Comparison of ENCODE assay signal across 18 cellular contexts in genomic region chr12:110666892-110667291, GRCh38. TPM values are rescaled to one million over a fixed set of nuclear protein-coding genes. Genes with fewer than 3 reads are reported as not detected.
A peak's percentile ranks its signal among the peaks of the same experiment; 100 is the strongest.
DNase-seq lines count a peak whose midpoint lies in the region; ATAC-seq, FAIRE-seq and TF ChIP-seq lines count a peak whose summit lies in the region.
"Had no signal": no experiment of that assay in that cellular context is flagged by ENCODE, and none has a peak within 500 bp of the region (broad histone marks: within the 10 kb centered on the region; RNA-seq: fewer than 3 reads in every experiment).

No MANE protein-coding gene starts in this region.

- H3K27me3 ChIP-seq in GM12878 (replicated peaks in 1 of 2; ENCODE audit: control insufficient read depth in 2 of 2, insufficient read depth in 2 of 2, low read length in 1 of 2): no peaks in the 10 kb centered on the region
- H3K27me3 ChIP-seq in spleen (replicated peaks in 1 of 7): no peaks in the 10 kb centered on the region
- no peaks in the 10 kb centered on the region for H3K27me3 ChIP-seq in stomach
- H3K27me3 ChIP-seq: Peyer's patch had no signal

- H3K4me2 ChIP-seq in GM12878 (ENCODE audit: control insufficient read depth, insufficient read depth): peak overlapping the region; percentile 99
- H3K4me2 ChIP-seq: A549 had no signal

- H3K27me3 Mint-ChIP-seq in Calu3 (ENCODE audit: unreplicated experiment) (peaks cover 41% of the 10 kb centered on the region), chondrocyte (ENCODE audit: low read depth) (peaks cover 4% of the 10 kb centered on the region)
- H3K27me3 Mint-ChIP-seq: CD8-positive, alpha-beta memory T cell had no signal

- DNase-seq in Calu3: no peak
- no peak for DNase-seq in GM12891 (ENCODE audit: insufficient read length, low spot score)
- no peak for DNase-seq in GM12878 (ENCODE audit: low read depth, low spot score)
- DNase-seq in spleen: peak; percentile 54
- no peak for DNase-seq in stomach
- DNase-seq in chondrocyte (ENCODE audit: low spot score): no peak
- DNase-seq in germinal center (ENCODE audit: low spot score): no peak
- DNase-seq: C1 segment of cervical spinal cord; CD8-positive, alpha-beta memory T cell; DMS79; HFFc6; KBM-7; NCI-H1105 treated with DMSO at 0.1 percent for 48 hours; NCI-H1694; Peyer's patch had no signal

- peaks cover 58% of the 10 kb centered on the region for H3K4me1 ChIP-seq in GM12878 (ENCODE audit: control insufficient read depth, insufficient read depth, low read length)
- H3K4me1 ChIP-seq in spleen: peaks cover 17 to 86% (median 53%) of the 10 kb centered on the region in 6 donors
- no peaks in the 10 kb centered on the region for H3K4me1 ChIP-seq in stomach
- H3K4me1 ChIP-seq: A549, SJSA1 had no signal

- H3K9ac ChIP-seq in GM12878 (ENCODE audit: control insufficient read depth, insufficient read depth, low read length): peak overlapping the region; percentile 77

- H3K79me2 ChIP-seq in GM12878 (ENCODE audit: control insufficient read depth, insufficient read depth, low read length): peaks cover 78% of the 10 kb centered on the region

- no peak overlapping the region for H2AFZ ChIP-seq in GM12878 (ENCODE audit: control insufficient read depth, low read depth, low read length)

- peak overlapping the region; percentile 5 for H3K27ac Mint-ChIP-seq in Calu3 (ENCODE audit: unreplicated experiment)
- H3K27ac Mint-ChIP-seq in chondrocyte (ENCODE audit: unreplicated experiment): no peak overlapping the region
- H3K27ac Mint-ChIP-seq: CD8-positive, alpha-beta memory T cell; HFFc6 had no signal

- SMC1A ChIA-PET in GM12878 (lab: Charles Lee; ENCODE audit: uncharacterized antibody, unreplicated experiment): interaction anchor here (1.1 to 6.3 kb wide), 9 partner anchors 14 to 66 kb away, joined by 3 to 80 read pairs (median 24); no protein-coding TSS in a partner anchor

- in situ Hi-C loops in GM12878 (cut with MboI): no loop called here

- H3K9me3 Mint-ChIP-seq in Calu3 (ENCODE audit: low read depth, unreplicated experiment) (peaks cover 7% of the 10 kb centered on the region), chondrocyte (ENCODE audit: low read depth) (peaks cover 18% of the 10 kb centered on the region)

- H4K20me1 ChIP-seq in GM12878 (ENCODE audit: control insufficient read depth, insufficient read depth): no peaks in the 10 kb centered on the region

- TF ChIP-seq POLR2A in GM12891 (IDR thresholded peaks at IDR 0.05; ENCODE audit: low read depth, low read length) (no peak), GM12878 (IDR thresholded peaks at IDR 0.05; ENCODE audit: low read depth, low read length) (0 out of 2 replicates have a peak, but pooled peaks have one; percentile 33), spleen (IDR thresholded peaks at IDR 0.05) (no peak), stomach (IDR thresholded peaks at IDR 0.05) (no peak)

- RAD21 ChIA-PET in GM12878 (lab: Charles Lee; ENCODE audit: unreplicated experiment): interaction anchor here (1.0 to 5.3 kb wide), 8 partner anchors 11 to 210 kb away, joined by 3 to 43 read pairs (median 8); no protein-coding TSS in a partner anchor

- FAIRE-seq in GM12891 (lab: Jason Lieb, UNC): peak; percentile 50
- FAIRE-seq in GM12878 (lab: Jason Lieb, UNC): no peak
- FAIRE-seq: A549, H54 had no signal

- POLR2A ChIA-PET in GM12878 (lab: Charles Lee): interaction anchor here (0.6 to 9.2 kb wide), 11 partner anchors 9 to 211 kb away, joined by 3 to 80 read pairs (median 4); no protein-coding TSS in a partner anchor

- peak overlapping the region; percentile 82 for H3K4me3 ChIP-seq in GM12878
- no peak overlapping the region for H3K4me3 ChIP-seq in spleen
- H3K4me3 ChIP-seq in stomach: no peak overlapping the region
- H3K4me3 ChIP-seq: A549, Peyer's patch, SJSA1 had no signal

- peaks cover 7 to 13% of the 10 kb centered on the region in 2 experiments for H3K36me3 ChIP-seq in GM12878 (ENCODE audit: control insufficient read depth in 2 of 2, insufficient read depth in 2 of 2, low read length in 1 of 2)
- H3K36me3 ChIP-seq in spleen: peaks cover 0 to 50% (median 9%) of the 10 kb centered on the region in 6 donors
- H3K36me3 ChIP-seq in stomach: peaks cover 0 to 28% (median 3%) of the 10 kb centered on the region in 4 donors
- H3K36me3 ChIP-seq: Peyer's patch, SJSA1 had no signal

- WGBS in GM12878 (ENCODE audit: insufficient coverage, insufficient replicate concordance, low lambda C conversion rate, missing lambda C conversion rate): 80% methylated on average over 6 of the region's 6 CpGs
- 91 to 99% (median 95%) methylated on average over 6 of the region's 6 CpGs for WGBS in spleen, 5 donors
- 91 to 97% (median 94%) methylated on average over 6 of the region's 6 CpGs for WGBS in stomach, 5 donors

- TF ChIP-seq RAD21 in GM12878 (IDR thresholded peaks at IDR 0.05; ENCODE audit: insufficient read depth, low read depth, low read length): no peak

- intact Hi-C loops in Calu3 (cut with micrococcal nuclease; ENCODE audit: unreplicated experiment) (no loop called here), GM12878 (cut with micrococcal nuclease; ENCODE audit: unreplicated experiment) (no loop called here), spleen (cut with DNase I; ENCODE audit: low total_unique reads) (no loop called here), stomach (cut with DNase I; ENCODE audit: low total_unique reads) (no loop called here)

- peaks cover 7% of the 10 kb centered on the region; the same call in 2 of the 3 replicates for H3K9me3 ChIP-seq in GM12878 (replicated peaks; ENCODE audit: control insufficient read depth, insufficient read depth, low read length)
- H3K9me3 ChIP-seq in spleen: peaks cover 3 to 35% (median 26%) of the 10 kb centered on the region in 8 donors
- H3K9me3 ChIP-seq in stomach: peaks cover 4 to 28% (median 14%) of the 10 kb centered on the region in 4 donors
- H3K9me3 ChIP-seq: SJSA1 had no signal

- H3K4me3 Mint-ChIP-seq in Calu3 (ENCODE audit: low read depth, unreplicated experiment) (no peak overlapping the region), chondrocyte (ENCODE audit: unreplicated experiment) (no peak overlapping the region)
- H3K4me3 Mint-ChIP-seq: CD8-positive, alpha-beta memory T cell; HFFc6 had no signal

- no TSS peak for BruUV-seq in Calu3 (replicated peaks; lab: Mats Ljungman, UMichigan)
- BruUV-seq in GM12878 (replicated peaks; lab: Mats Ljungman, UMichigan): no TSS peak

- H3K27ac ChIP-seq in GM12878 (ENCODE audit: control insufficient read depth, insufficient read depth) (peak overlapping the region; percentile 99), spleen (peak overlapping the region in 1 of 8 donors; percentile 80), stomach (no peak overlapping the region)
- H3K27ac ChIP-seq: A549, SJSA1 had no signal

- ATAC-seq in GM12878: no peak
- ATAC-seq: A549 had no signal

- no peaks in the 10 kb centered on the region for H3K36me3 Mint-ChIP-seq in Calu3 (ENCODE audit: insufficient read depth, unreplicated experiment)
- peaks cover 11% of the 10 kb centered on the region for H3K36me3 Mint-ChIP-seq in chondrocyte (ENCODE audit: low read depth)

- peaks cover 7% of the 10 kb centered on the region for H3K4me1 Mint-ChIP-seq in Calu3 (ENCODE audit: low read depth, unreplicated experiment)
- H3K4me1 Mint-ChIP-seq in chondrocyte (ENCODE audit: low read depth): no peaks in the 10 kb centered on the region

- no peak for TF ChIP-seq CTCF in Calu3 (IDR thresholded peaks at IDR 0.05; ENCODE audit: unreplicated experiment)
- no peak for TF ChIP-seq CTCF in GM12878 (IDR thresholded peaks at IDR 0.05 in 2 of 3, conservative IDR thresholded peaks at IDR 0.05 in 1 of 3; ENCODE audit: control insufficient read depth in 2 of 3, extremely low read depth in 1 of 3, insufficient read depth in 1 of 3, low read depth in 3 of 3, low read length in 3 of 3)
- no peak for TF ChIP-seq CTCF in spleen (IDR thresholded peaks at IDR 0.05 in 8 of 11, conservative IDR thresholded peaks at IDR 0.05 in 3 of 11)
- no peak for TF ChIP-seq CTCF in stomach (IDR thresholded peaks at IDR 0.05)
- no peak for TF ChIP-seq CTCF in chondrocyte (IDR thresholded peaks at IDR 0.05)

- CTCF ChIA-PET in Calu3 (lab: Charles Lee): no interaction called here
- CTCF ChIA-PET in GM12878 (lab: Yijun Ruan, JAX): interaction anchor here (0.8 to 4.6 kb wide), 11 partner anchors 11 to 66 kb away, joined by 3 to 24 read pairs (median 7); no protein-coding TSS in a partner anchor

- TF ChIP-seq EP300 in GM12878 (IDR thresholded peaks at IDR 0.05; ENCODE audit: borderline replicate concordance in 1 of 2, control insufficient read depth in 1 of 2, low read depth in 2 of 2, low read length in 2 of 2): no peak
- no peak for TF ChIP-seq EP300 in stomach (IDR thresholded peaks at IDR 0.05)

RNA-seq across cellular contexts. Expression of gene HVCN1, which starts 22.0 kb away (rescaled TPM):
- total RNA-seq in Calu3 (2022) (0.71 and 0.99 TPM in 2 replicates), GM12878 (2014; rRNA removed) (112 and 132 TPM in 2 replicates), GM12878 (2014; rRNA removed; fragmentation: Illumina TruSeq; extraction: Trizol) (93.9 and 94.4 TPM in 2 replicates), GM12878 (2021) (82.5 and 87.1 TPM in 2 replicates), spleen (10 to 100 TPM; 46.9 to 71.3 (median 63.7) TPM), stomach (1 to 10 TPM in 3 of 5 donors, not detected in 2; 1.3 to 7.0 (median 5.1) TPM), chondrocyte (1.2 to 1.3 TPM (median 1.2 TPM) in 3 replicates)
- polyA plus RNA-seq in GM12891 (2012; ENCODE audit: low read depth, missing spikeins): 83.4 TPM
- 114 and 137 TPM in 2 replicates for total RNA-seq in GM12878 (2013; cell fraction: nucleolus; rRNA removed)
- polyA plus RNA-seq in GM12878 (2011; ENCODE audit: low read depth): 67.2 TPM
- polyA plus RNA-seq in GM12878 (2011; rRNA removed) (123 and 181 TPM in 2 replicates), GM12878 (2014; fragmentation: Illumina TruSeq; extraction: Trizol) (130 and 134 TPM in 2 replicates), GM12878 (2014; fragmentation: Nextera tagmentation; extraction: Ambion mirVana) (10 to 100 TPM; 27.8 to 38.9 TPM), GM12878 (2014; rRNA removed) (77.4 and 85.4 TPM in 2 replicates), GM12878 (2016; fragmentation: Nextera tagmentation; extraction: Ambion mirVana) (100 to 1,000 TPM; 125 to 126 TPM), spleen (100 to 1,000 TPM in 2 of 3 donors, 10 to 100 TPM in 1; 76.5 to 114 (median 106) TPM), stomach (1 to 10 TPM; 3.7 to 5.5 (median 4.4) TPM)
- 130 and 168 TPM in 2 replicates for polyA plus RNA-seq in GM12878 (2011; cell fraction: cytosol; rRNA removed)
- polyA plus RNA-seq in GM12878 (2011; cell fraction: nucleus; rRNA removed): 91.0 and 91.5 TPM in 2 replicates
- polyA plus RNA-seq in GM12878 (2012): 108 and 110 TPM in 2 replicates
- polyA minus RNA-seq in GM12878 (2011; rRNA and poly(A)+ RNA removed): 95.5 and 100 TPM in 2 replicates
- polyA minus RNA-seq in GM12878 (2011; cell fraction: cytosol; rRNA and poly(A)+ RNA removed): 37.6 and 43.0 TPM in 2 replicates
- 23.3 and 41.7 TPM in 2 replicates for polyA minus RNA-seq in GM12878 (2011; cell fraction: nucleus; rRNA and poly(A)+ RNA removed)
- total RNA-seq: SJSA1 had no signal

RNA-seq across cellular contexts. Expression of gene TCTN1, which starts 53.0 kb away (rescaled TPM):
- 41.0 and 41.8 TPM in 2 replicates for total RNA-seq in Calu3 (2022)
- polyA plus RNA-seq in GM12891 (2012; ENCODE audit: low read depth, missing spikeins): 22.4 TPM
- 34.3 and 34.6 TPM in 2 replicates for total RNA-seq in GM12878 (2013; cell fraction: nucleolus; rRNA removed)
- 15.3 and 15.6 TPM in 2 replicates for total RNA-seq in GM12878 (2014; rRNA removed)
- total RNA-seq in GM12878 (2014; rRNA removed; fragmentation: Illumina TruSeq; extraction: Trizol): 15.3 and 16.6 TPM in 2 replicates
- 11.5 and 13.8 TPM in 2 replicates for total RNA-seq in GM12878 (2021)
- polyA plus RNA-seq in GM12878 (2011; ENCODE audit: low read depth): 27.3 TPM
- 16.7 and 18.6 TPM in 2 replicates for polyA plus RNA-seq in GM12878 (2011; rRNA removed)
- 5.9 and 7.3 TPM in 2 replicates for polyA plus RNA-seq in GM12878 (2011; cell fraction: cytosol; rRNA removed)
- 19.5 and 23.1 TPM in 2 replicates for polyA plus RNA-seq in GM12878 (2011; cell fraction: nucleus; rRNA removed)
- 12.8 and 15.4 TPM in 2 replicates for polyA plus RNA-seq in GM12878 (2012)
- 12.9 and 21.2 TPM in 2 replicates for polyA plus RNA-seq in GM12878 (2014; fragmentation: Illumina TruSeq; extraction: Trizol)
- polyA plus RNA-seq in GM12878 (2014; fragmentation: Nextera tagmentation; extraction: Ambion mirVana): 10 to 100 TPM in 1 of 2 experiments, 1 to 10 TPM in 1; 8.8 to 10.2 TPM
- polyA plus RNA-seq in GM12878 (2014; rRNA removed): 15.4 and 20.3 TPM in 2 replicates
- polyA plus RNA-seq in GM12878 (2016; fragmentation: Nextera tagmentation; extraction: Ambion mirVana): 10 to 100 TPM; 16.7 to 23.5 TPM
- polyA minus RNA-seq in GM12878 (2011; rRNA and poly(A)+ RNA removed): 7.3 and 14.8 TPM in 2 replicates
- 2.4 and 3.9 TPM in 2 replicates for polyA minus RNA-seq in GM12878 (2011; cell fraction: cytosol; rRNA and poly(A)+ RNA removed)
- 9.6 and 11.4 TPM in 2 replicates for polyA minus RNA-seq in GM12878 (2011; cell fraction: nucleus; rRNA and poly(A)+ RNA removed)
- total RNA-seq in spleen: 10 to 100 TPM; 14.8 to 30.8 (median 24.5) TPM
- polyA plus RNA-seq in spleen: 10 to 100 TPM in 2 of 3 donors, 1 to 10 TPM in 1; 8.4 to 21.0 (median 14.7) TPM
- 10 to 100 TPM in 4 of 5 donors, 1 to 10 TPM in 1; 5.3 to 60.0 (median 17.1) TPM for total RNA-seq in stomach
- 10 to 100 TPM in 2 of 3 donors, 1 to 10 TPM in 1; 8.2 to 19.7 (median 10.1) TPM for polyA plus RNA-seq in stomach
- total RNA-seq in chondrocyte: 32.9 to 55.1 TPM (median 37.1 TPM) in 3 replicates

Comparison
In these comparisons a context has a peak if more than half of its experiments do, and no peak if none do; other contexts are left out.
1. RNA of gene HVCN1, which starts 22.0 kb away (total RNA-seq): 82.5 to 137 TPM in GM12878 and 46.9 to 71.3 TPM in spleen; 1.3 to 7.0 TPM in stomach, 1.2 to 1.3 TPM in chondrocyte and 0.71 to 0.99 TPM in Calu3; every median in the first group is over 4 times any median in the second.